1 cellular context compared by ENCODE assay signal in the genomic region with DNA sequence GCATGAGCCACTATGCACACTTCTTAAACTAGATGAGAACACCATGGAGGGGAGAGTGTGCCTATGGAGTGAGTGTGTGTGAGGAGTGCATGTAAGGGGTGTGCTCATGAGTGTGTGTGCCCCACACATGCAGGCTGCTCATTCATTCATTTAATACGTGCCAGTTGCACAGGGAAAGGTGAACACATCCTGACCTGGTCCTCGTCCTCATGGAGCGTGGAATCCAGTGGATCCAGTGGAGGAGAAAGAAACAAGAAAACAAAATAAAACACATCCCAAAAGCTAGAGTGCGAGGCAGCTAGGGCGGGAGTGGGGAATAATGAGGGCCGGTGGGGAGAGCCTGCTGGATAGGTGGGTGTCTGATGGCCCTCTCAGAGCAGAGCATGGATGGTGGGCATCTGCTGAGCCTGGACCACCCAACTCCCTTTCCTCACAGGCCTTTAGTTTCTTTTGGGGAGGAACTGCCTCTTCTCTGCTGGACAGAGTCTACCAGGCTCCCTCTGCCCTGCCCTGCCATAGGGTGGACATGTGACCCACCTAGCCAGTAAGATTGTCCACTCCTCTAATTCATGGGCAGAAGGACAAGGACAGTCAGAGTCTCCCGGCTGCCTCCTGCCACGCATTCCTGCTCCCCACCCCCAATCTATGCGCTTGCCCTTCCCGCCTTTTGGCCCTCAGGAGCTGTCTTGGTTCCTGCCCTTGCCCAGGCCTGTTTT.
TF ChIP-seq lines count a peak whose summit lies in the region.

No MANE protein-coding gene starts in this region.

TF ChIP-seq in GM12878, 131 proteins besides CTCF, POLR2A, EP300 and RAD21 (continued from another document):
- TF ChIP-seq NKRF (conservative IDR thresholded peaks at IDR 0.05) (no peak), BACH1 (IDR thresholded peaks at IDR 0.05; ENCODE audit: borderline replicate concordance) (no peak), YY1 (IDR thresholded peaks at IDR 0.05; ENCODE audit: low read depth, low read length) (no peak)
- TF ChIP-seq, protein P1, sequence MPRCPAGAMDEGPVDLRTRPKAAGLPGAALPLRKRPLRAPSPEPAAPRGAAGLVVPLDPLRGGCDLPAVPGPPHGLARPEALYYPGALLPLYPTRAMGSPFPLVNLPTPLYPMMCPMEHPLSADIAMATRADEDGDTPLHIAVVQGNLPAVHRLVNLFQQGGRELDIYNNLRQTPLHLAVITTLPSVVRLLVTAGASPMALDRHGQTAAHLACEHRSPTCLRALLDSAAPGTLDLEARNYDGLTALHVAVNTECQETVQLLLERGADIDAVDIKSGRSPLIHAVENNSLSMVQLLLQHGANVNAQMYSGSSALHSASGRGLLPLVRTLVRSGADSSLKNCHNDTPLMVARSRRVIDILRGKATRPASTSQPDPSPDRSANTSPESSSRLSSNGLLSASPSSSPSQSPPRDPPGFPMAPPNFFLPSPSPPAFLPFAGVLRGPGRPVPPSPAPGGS (IDR thresholded peaks at IDR 0.05; ENCODE audit: borderline replicate concordance, insufficient read depth, low read depth, low read length, poor library complexity, severe bottlenecking): no peak
